In genomic region chr2:237092920-237093781, GRCh38 we compare ENCODE assay signal across 8 cellular contexts. TPM values are rescaled to one million over a fixed set of nuclear protein-coding genes. Genes with fewer than 3 reads are reported as not detected.
A peak's percentile ranks its signal among the peaks of the same experiment; 100 is the strongest.
DNase-seq lines count a peak whose midpoint lies in the region; ATAC-seq and TF ChIP-seq lines count a peak whose summit lies in the region.

No MANE protein-coding gene starts in this region.

- no peak for ATAC-seq in GM18517 (IDR thresholded peaks at IDR 0.05; ENCODE audit: unreplicated experiment)

- no peak overlapping the region for H3K4me3 Mint-ChIP-seq in neural crest cell

- peaks cover 15% of the 10 kb centered on the region for H3K36me3 Mint-ChIP-seq in neural crest cell (ENCODE audit: low read depth)

- peaks cover 16% of the 10 kb centered on the region for H3K36me3 ChIP-seq in BE2C

- no peak overlapping the region for H3K27ac Mint-ChIP-seq in neural crest cell (ENCODE audit: unreplicated experiment)

- H3K27ac ChIP-seq in dorsolateral prefrontal cortex: no peak overlapping the region

- no peaks in the 10 kb centered on the region for H3K4me1 ChIP-seq in BE2C

- no peaks in the 10 kb centered on the region for H3K9me3 ChIP-seq in BE2C

- peak; percentile 55 for TF ChIP-seq CTCF in BE2C (IDR thresholded peaks at IDR 0.05; ENCODE audit: low read depth, low read length)
- TF ChIP-seq CTCF in dorsolateral prefrontal cortex (IDR thresholded peaks at IDR 0.05 in 54 of 56, conservative IDR thresholded peaks at IDR 0.05 in 2 of 56; ENCODE audit: low read depth in 1 of 56, partially characterized antibody in 56 of 56): peak in 52 of 56 donors; percentile 16 to 60 (median 40)
- TF ChIP-seq CTCF in neural crest cell (conservative IDR thresholded peaks at IDR 0.05): peak; percentile 61

- H3K4me3 ChIP-seq in BE2C (ENCODE audit: low read depth, low read length) (no peak overlapping the region), dorsolateral prefrontal cortex (no peak overlapping the region)

- H3K27me3 Mint-ChIP-seq in neural crest cell (ENCODE audit: low read depth): no peaks in the 10 kb centered on the region

- DNase-seq in BE2C (peak; percentile 48), NCI-H146 treated with DMSO at 0.1 percent for 48 hours (lab: John Stamatoyannopoulos, UW; ENCODE audit: unreplicated experiment) (peak; percentile 2), dorsolateral prefrontal cortex (no peak), neural crest cell (ENCODE audit: low read depth, low spot score) (no peak), OCI-M2 (lab: John Stamatoyannopoulos, UW; ENCODE audit: unreplicated experiment) (no peak), HuH-7 (ENCODE audit: low spot score) (no peak)
- no peak for DNase-seq in activated CD4-positive, alpha-beta T cell treated with anti-CD3 and anti-CD28 coated beads for 48 hours

- intact Hi-C loops in dorsolateral prefrontal cortex (cut with DNase I): loop anchor here in 1 of 2 donors (5.0 kb wide), 1 partner anchor 384 kb away; no protein-coding TSS in a partner anchor

- H3K27me3 ChIP-seq in BE2C: no peaks in the 10 kb centered on the region
- no peaks in the 10 kb centered on the region for H3K27me3 ChIP-seq in dorsolateral prefrontal cortex

- no peaks in the 10 kb centered on the region for H3K9me3 Mint-ChIP-seq in neural crest cell

- H3K4me1 Mint-ChIP-seq in neural crest cell: no peaks in the 10 kb centered on the region

RNA-seq across cellular contexts. Expression of gene COPS8, which starts 7.5 kb away (rescaled TPM):
- 172 TPM for polyA plus RNA-seq in BE2C (2012; ENCODE audit: insufficient read depth, insufficient read length, low read depth)
- total RNA-seq in dorsolateral prefrontal cortex (100 to 1,000 TPM in 40 of 120 experiments, 10 to 100 TPM in 80; 37.8 to 117 (median 92.3) TPM), neural crest cell (79.9 and 82.9 TPM in 2 replicates)

Comparison
In these comparisons a context has a peak if more than half of its experiments do, and no peak if none do; other contexts are left out.
1. DNase-seq: peak in BE2C (single experiment) and NCI-H146 treated with DMSO at 0.1 percent for 48 hours (single experiment); none in dorsolateral prefrontal cortex (0 of 10), neural crest cell (single experiment), OCI-M2 (single experiment), activated CD4-positive, alpha-beta T cell treated with anti-CD3 and anti-CD28 coated beads for 48 hours (single experiment) and HuH-7 (single experiment).
2. Peak in every context shown above with its lines, with median percentiles within 50 percentile points of each other: CTCF ChIP-seq.